ENCODE assay signal across 8 cellular contexts in the genomic region with DNA sequence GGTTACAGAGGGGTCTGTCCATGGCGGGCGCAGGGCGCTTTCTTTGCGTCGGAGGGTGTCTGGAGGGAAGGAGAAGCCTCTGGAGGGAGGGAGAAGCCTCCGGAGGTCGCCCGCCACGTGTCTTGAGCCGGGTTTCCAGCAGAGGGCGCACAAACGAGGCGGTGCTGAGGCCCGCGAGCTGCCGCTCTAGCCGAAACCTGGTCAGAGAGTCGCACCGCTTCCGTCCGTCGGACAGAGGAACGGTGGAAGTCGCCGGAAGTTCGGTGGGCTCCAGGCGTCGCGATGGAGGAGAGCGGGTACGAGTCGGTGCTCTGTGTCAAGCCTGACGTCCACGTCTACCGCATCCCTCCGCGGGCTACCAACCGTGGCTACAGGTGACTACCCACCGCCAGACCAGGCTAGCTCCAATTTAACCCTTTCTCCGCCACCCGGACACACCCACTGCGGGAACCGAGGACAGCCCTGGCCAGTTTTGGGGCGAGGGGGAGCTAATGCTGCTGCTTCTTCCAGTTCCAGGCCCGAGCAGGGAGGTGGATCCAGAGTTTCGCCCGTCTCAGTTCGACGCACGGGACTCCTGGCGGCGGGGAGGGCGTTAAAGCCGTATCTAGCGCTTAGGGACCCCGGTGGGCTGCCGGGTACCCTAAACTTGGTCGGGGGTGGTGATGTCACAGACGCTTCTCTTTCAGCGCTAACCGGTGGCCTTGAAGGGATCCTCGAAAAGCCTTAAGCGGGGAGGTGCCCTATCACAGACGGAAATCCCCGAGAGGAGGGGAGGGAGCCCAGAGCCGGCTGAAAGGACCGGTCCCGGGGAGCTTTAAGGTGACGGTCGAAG.
A peak's percentile ranks its signal among the peaks of the same experiment; 100 is the strongest.
DNase-seq lines count a peak whose midpoint lies in the region; ATAC-seq and TF ChIP-seq lines count a peak whose summit lies in the region.

NECAP2 (plus strand) TSS at position 245 of the 832 bp plus-strand sequence; CDS start at position 283, 38 bp downstream.

- H3K4me3 ChIP-seq in AG09309 (ENCODE audit: control insufficient read depth, low read depth, low read length), result peak within 1 kb of the TSS; percentile 90

- TF ChIP-seq CTCF in AG09309 (IDR thresholded peaks at IDR 0.05; ENCODE audit: control insufficient read depth, insufficient read depth, low read depth, low read length, missing control alignments), result peak; percentile 89

- peak; percentile 81 for ATAC-seq in GM19023 (IDR thresholded peaks at IDR 0.05; ENCODE audit: unreplicated experiment)
- ATAC-seq in HG03342 (IDR thresholded peaks at IDR 0.05; ENCODE audit: unreplicated experiment), result peak; percentile 72

- DNase-seq in AG09309 (ENCODE audit: low read depth) (peak; percentile 50), NCI-H446 (lab: John Stamatoyannopoulos, UW) (peak; percentile 90 to 98), iris pigment epithelial cell (ENCODE audit: low read depth) (peak; percentile 91)
- DNase-seq in activated CD4-positive, CD25-positive, alpha-beta regulatory T cell treated with anti-CD3 and anti-CD28 coated beads, Interleukin-2, amount 50 U/mL, for 16 hours (ENCODE audit: low read depth, low spot score), result peak; percentile 89
- peak; percentile 85 for DNase-seq in central memory CD4-positive, alpha-beta T cell
- peak; percentile 84 to 98 for DNase-seq in stimulated activated CD4-positive, alpha-beta T cell treated with anti-CD3 and anti-CD28 coated beads, Interleukin-12 subunit alpha, Interleukin-12 subunit beta, amount 100 ng/mL, for 24 hours (ENCODE audit: low read depth in 2 of 2)

Comparison
In these comparisons a context has a peak if more than half of its experiments do, and no peak if none do; other contexts are left out.
1. Peak in every context shown above with its lines: DNase-seq, ATAC-seq and H3K4me3 ChIP-seq.